8 cellular contexts compared by ENCODE assay signal in genomic region chr2:235026649-235027557, GRCh38.
DNase-seq lines count a peak whose midpoint lies in the region; ATAC-seq and TF ChIP-seq lines count a peak whose summit lies in the region.

No MANE protein-coding gene starts in this region.

- H3K9me2 ChIP-seq in GM23248 (ENCODE audit: insufficient read depth) = no peaks in the 10 kb centered on the region

- DNase-seq in GM23248 = peak; percentile 83
- DNase-seq in NCI-H774 (lab: John Stamatoyannopoulos, UW) = peak; percentile 84
- peak; percentile 63 for DNase-seq in fibroblast of pulmonary artery (ENCODE audit: low read depth)
- peak; percentile 75 for DNase-seq in retinal pigment epithelial cell (ENCODE audit: low read depth)
- no peak for DNase-seq in GDM1 (lab: John Stamatoyannopoulos, UW)
- DNase-seq in SK-N-DZ (ENCODE audit: low spot score) = no peak
- DNase-seq in NCI-H1436 (lab: John Stamatoyannopoulos, UW) = no peak

- peaks cover 66% of the 10 kb centered on the region for H3F3A ChIP-seq in GM23248 (ENCODE audit: insufficient read depth)

- ATAC-seq in GM19395 (IDR thresholded peaks at IDR 0.05; ENCODE audit: unreplicated experiment) = no peak

- no peak overlapping the region for H2AFZ ChIP-seq in GM23248

- TF ChIP-seq CTCF in fibroblast of pulmonary artery (IDR thresholded peaks at IDR 0.05; ENCODE audit: low read length, missing control alignments) (no peak), retinal pigment epithelial cell (conservative IDR thresholded peaks at IDR 0.05; ENCODE audit: low read depth, low read length) (no peak)

- H3K27me3 ChIP-seq in GM23248 (replicated peaks; ENCODE audit: insufficient read depth) = no peaks in the 10 kb centered on the region

- peaks cover 91% of the 10 kb centered on the region for H3K79me2 ChIP-seq in GM23248 (ENCODE audit: insufficient read depth)

- H3K9me3 ChIP-seq in GM23248 (ENCODE audit: low read depth) = no peaks in the 10 kb centered on the region

- no peaks in the 10 kb centered on the region for H4K20me1 ChIP-seq in GM23248 (ENCODE audit: insufficient read depth)

- in situ Hi-C loops in GM23248 (cut with MboI) = no loop called here

- peaks cover 62% of the 10 kb centered on the region for H3K4me1 ChIP-seq in GM23248 (ENCODE audit: insufficient read depth)

- peak overlapping the region; percentile 95 for H3K27ac ChIP-seq in GM23248

- H3K9ac ChIP-seq in GM23248 = peak overlapping the region; percentile 80

- H3K36me3 ChIP-seq in GM23248 (ENCODE audit: low read depth) = no peaks in the 10 kb centered on the region

- H3K4me3 ChIP-seq in GM23248 = peak overlapping the region; percentile 67
- peak overlapping the region; percentile 28 for H3K4me3 ChIP-seq in fibroblast of pulmonary artery (replicated peaks; ENCODE audit: low read depth, low read length)
- no peak overlapping the region for H3K4me3 ChIP-seq in retinal pigment epithelial cell (ENCODE audit: low read length)

- H3K4me2 ChIP-seq in GM23248 (ENCODE audit: unreplicated experiment) = peak overlapping the region; percentile 85

- 47 to 49% methylated on average over 31 to 33 of the region's 33 CpGs for WGBS in GM23248 (ENCODE audit: low coverage in 1 of 2, low lambda C conversion rate in 2 of 2, missing lambda C conversion rate in 2 of 2), 2 experiments

Comparison
In these comparisons a context has a peak if more than half of its experiments do, and no peak if none do; other contexts are left out.
1. DNase-seq: peak in GM23248 (single experiment), NCI-H774 (single experiment), fibroblast of pulmonary artery (single experiment) and retinal pigment epithelial cell (single experiment); none in GDM1 (single experiment), SK-N-DZ (single experiment) and NCI-H1436 (single experiment).